ENCODE assay signal across 23 cellular contexts in genomic region chr5:3049261-3049660, GRCh38.
"Had no signal": no experiment of that assay in that cellular context is flagged by ENCODE, and none has a peak within 500 bp of the region (broad histone marks: within the 10 kb centered on the region; RNA-seq: fewer than 3 reads in every experiment).

No MANE protein-coding gene starts in this region.

- H3K4me3 Mint-ChIP-seq: dendritic cell treated with granulocyte-macrophage colony-stimulating factor and Interleukin-4, amounts not matched to agents 40 ng/mL and 50 ng/mL, for 4 days; effector memory CD8-positive, alpha-beta T cell; endodermal cell; mesothelial cell of epicardium; naive B cell had no signal

- DNase-seq: cortex of kidney; effector CD8-positive, alpha-beta T cell; effector memory CD8-positive, alpha-beta T cell; endodermal cell; erythroblast; esophagus squamous epithelium; foreskin fibroblast; foreskin melanocyte; gastrocnemius medialis; glutamatergic neuron; heart right ventricle; hippocampal formation; left cardiac atrium; left lung; left ventricle myocardium superior; lower lobe of right lung; mesenchymal stem cell; mucosa of descending colon; naive B cell had no signal

- H3K27ac ChIP-seq: epithelial cell of prostate, esophagus squamous epithelium, gastrocnemius medialis, heart right ventricle, left lung, lower lobe of right lung had no signal

- H3K27ac Mint-ChIP-seq: dendritic cell treated with granulocyte-macrophage colony-stimulating factor and Interleukin-4, amounts not matched to agents 40 ng/mL and 50 ng/mL, for 4 days; effector memory CD8-positive, alpha-beta T cell; endodermal cell; mesothelial cell of epicardium had no signal

- H3K4me1 Mint-ChIP-seq: endodermal cell, naive B cell had no signal

- ATAC-seq: effector memory CD8-positive, alpha-beta T cell; esophagus mucosa; gastrocnemius medialis; heart right ventricle; left cardiac atrium; left lung; left ventricle myocardium superior; lower lobe of right lung; mucosa of descending colon had no signal

- H3K36me3 Mint-ChIP-seq: mesothelial cell of epicardium, naive B cell had no signal

- H3K9me3 Mint-ChIP-seq: effector memory CD8-positive, alpha-beta T cell; endodermal cell; mesothelial cell of epicardium had no signal

- H3K4me3 ChIP-seq: esophagus squamous epithelium, gastrocnemius medialis, heart right ventricle, left lung, lower lobe of right lung, mucosa of descending colon had no signal

- H3K27me3 Mint-ChIP-seq: dendritic cell treated with granulocyte-macrophage colony-stimulating factor and Interleukin-4, amounts not matched to agents 40 ng/mL and 50 ng/mL, for 4 days; effector memory CD8-positive, alpha-beta T cell; naive B cell had no signal
